ENCODE assay signal across 9 cellular contexts in the genomic region with DNA sequence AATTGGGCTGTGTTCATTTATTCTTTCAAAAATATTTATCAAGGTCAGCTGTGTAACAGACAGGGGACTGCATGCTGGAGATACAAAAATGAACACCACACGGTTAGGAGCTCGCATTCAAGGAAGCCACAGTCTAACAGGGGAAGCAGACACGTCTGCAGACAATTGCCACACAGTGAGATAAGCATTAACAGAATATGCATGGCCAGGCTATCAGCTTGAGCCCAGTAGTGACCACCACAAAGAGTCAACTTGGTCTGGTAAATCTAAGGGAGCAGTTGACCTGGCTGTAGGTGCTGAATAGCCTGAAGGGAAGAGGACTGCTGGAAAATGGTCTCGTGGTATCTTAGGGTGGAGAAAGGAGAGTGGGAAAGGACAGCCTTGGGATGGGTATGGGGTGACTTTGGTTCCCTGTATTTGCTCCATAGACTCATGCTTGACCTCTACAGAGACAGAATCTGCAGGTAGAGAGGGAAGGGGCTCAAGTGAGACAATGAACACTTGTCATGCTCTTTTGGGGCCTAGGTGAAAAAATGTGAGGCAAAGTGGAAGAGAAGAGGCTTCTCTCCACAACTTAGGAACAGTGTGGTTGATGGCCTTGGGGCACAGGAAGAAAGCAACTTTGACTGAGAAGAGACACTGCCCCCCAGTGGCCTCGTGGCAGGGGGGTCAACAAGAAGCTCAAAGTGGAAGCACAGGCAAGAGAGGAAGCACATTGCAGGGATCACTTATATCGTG. TPM values are rescaled to one million over a fixed set of nuclear protein-coding genes. Genes with fewer than 3 reads are reported as not detected.
A peak's percentile ranks its signal among the peaks of the same experiment; 100 is the strongest.
DNase-seq lines count a peak whose midpoint lies in the region; ATAC-seq and TF ChIP-seq lines count a peak whose summit lies in the region.
"Had no signal": no experiment of that assay in that cellular context is flagged by ENCODE, and none has a peak within 500 bp of the region (broad histone marks: within the 10 kb centered on the region; RNA-seq: fewer than 3 reads in every experiment).

No MANE protein-coding gene starts in this region.

- intact Hi-C loops in Caco-2 (cut with micrococcal nuclease; ENCODE audit: unreplicated experiment) (loop anchor here (1.0 to 5.0 kb wide), 4 partner anchors 65 to 697 kb away; no protein-coding TSS in a partner anchor), prostate gland (cut with DNase I) (loop anchor here (10.0 kb wide), 2 partner anchors 387 to 637 kb away; partner anchors contain the start of gene GLUL)

- H3K27me3 Mint-ChIP-seq in Caco-2 (ENCODE audit: insufficient read depth, unreplicated experiment), result peaks cover 2% of the 10 kb centered on the region
- H3K27me3 Mint-ChIP-seq in glutamatergic neuron (ENCODE audit: unreplicated experiment), result no peaks in the 10 kb centered on the region

- TF ChIP-seq POLR2A in NB4 (IDR thresholded peaks at IDR 0.05; ENCODE audit: extremely low read depth, insufficient read length) (no peak), prostate gland (IDR thresholded peaks at IDR 0.05) (no peak)

- no peaks in the 10 kb centered on the region for H3K36me3 Mint-ChIP-seq in Caco-2 (ENCODE audit: insufficient read depth, unreplicated experiment)
- no peaks in the 10 kb centered on the region for H3K36me3 Mint-ChIP-seq in glutamatergic neuron (ENCODE audit: unreplicated experiment)

- H3K27ac ChIP-seq in SJSA1 (no peak overlapping the region), prostate gland (no peak overlapping the region)

- H3K27me3 ChIP-seq in Caco-2 (replicated peaks; ENCODE audit: control insufficient read depth, insufficient read depth, low read length) (no peaks in the 10 kb centered on the region; the same call in 1 of the 2 replicates), SJSA1 (replicated peaks) (no peaks in the 10 kb centered on the region), prostate gland (replicated peaks; ENCODE audit: insufficient read depth) (no peaks in the 10 kb centered on the region)

- no peak overlapping the region for H3K4me3 Mint-ChIP-seq in Caco-2 (ENCODE audit: unreplicated experiment)
- no peak overlapping the region for H3K4me3 Mint-ChIP-seq in glutamatergic neuron (ENCODE audit: unreplicated experiment)
- H3K4me3 Mint-ChIP-seq: T-helper 1 cell treated with Interleukin-12 subunit alpha and Interleukin-12 subunit beta and Interleukin-4 antibody, amounts not matched to agents 30 μg/mL and 1 μg/mL, for 36 hours had no signal

- BruUV-seq in Caco-2 (replicated peaks; lab: Mats Ljungman, UMichigan), result no TSS peak

- no peaks in the 10 kb centered on the region for H3K4me1 ChIP-seq in Caco-2
- peaks cover 14% of the 10 kb centered on the region for H3K4me1 ChIP-seq in SJSA1 (replicated peaks)
- H3K4me1 ChIP-seq in prostate gland (replicated peaks), result no peaks in the 10 kb centered on the region

- H3K36me3 ChIP-seq in Caco-2 (ENCODE audit: control insufficient read depth, insufficient read depth, low read length) (no peaks in the 10 kb centered on the region), SJSA1 (no peaks in the 10 kb centered on the region), prostate gland (no peaks in the 10 kb centered on the region)

- H3K9me3 Mint-ChIP-seq in Caco-2 (ENCODE audit: unreplicated experiment), result no peaks in the 10 kb centered on the region
- peaks cover 3% of the 10 kb centered on the region for H3K9me3 Mint-ChIP-seq in glutamatergic neuron (ENCODE audit: unreplicated experiment)
- H3K9me3 Mint-ChIP-seq: T-helper 1 cell treated with Interleukin-12 subunit alpha and Interleukin-12 subunit beta and Interleukin-4 antibody, amounts not matched to agents 30 μg/mL and 1 μg/mL, for 36 hours had no signal

- ATAC-seq in GM21737 (IDR thresholded peaks at IDR 0.05; ENCODE audit: unreplicated experiment) (peak; percentile 79), GM21447 (IDR thresholded peaks at IDR 0.05; ENCODE audit: unreplicated experiment) (no peak)

- POLR2A ChIA-PET in Caco-2 (lab: Charles Lee), result interaction anchor here (0.6 to 0.8 kb wide), 2 partner anchors 178 to 391 kb away, joined by 3 to 7 read pairs; partner anchors contain the start of genes GLUL and RGS16

- H3K27ac Mint-ChIP-seq in Caco-2 (ENCODE audit: unreplicated experiment), result no peak overlapping the region
- no peak overlapping the region for H3K27ac Mint-ChIP-seq in glutamatergic neuron (ENCODE audit: unreplicated experiment)
- H3K27ac Mint-ChIP-seq: T-helper 1 cell treated with Interleukin-12 subunit alpha and Interleukin-12 subunit beta and Interleukin-4 antibody, amounts not matched to agents 30 μg/mL and 1 μg/mL, for 36 hours had no signal

- DNase-seq in Caco-2 (peak; percentile 74 to 78), NB4 (ENCODE audit: low read depth) (peak; percentile 90), SJSA1 (ENCODE audit: low read depth in 1 of 2, low spot score in 2 of 2) (peak; percentile 60 to 74), glutamatergic neuron (peak; percentile 77), prostate gland (ENCODE audit: low spot score) (peak; percentile 53)
- DNase-seq in activated naive CD4-positive, alpha-beta T cell (lab: John Stamatoyannopoulos, UW), result peak; percentile 12 to 45 (median 36)

- CTCF ChIA-PET in Caco-2 (lab: Charles Lee), result interaction anchor here (0.5 to 8.6 kb wide), 15 partner anchors 10 to 903 kb away, joined by 3 to 265 read pairs (median 4); partner anchors contain the start of genes RGS16 and RNASEL

- no peaks in the 10 kb centered on the region for H3K9me3 ChIP-seq in Caco-2
- H3K9me3 ChIP-seq in SJSA1 (replicated peaks), result no peaks in the 10 kb centered on the region
- no peaks in the 10 kb centered on the region for H3K9me3 ChIP-seq in prostate gland

- H3K4me3 ChIP-seq in Caco-2 (ENCODE audit: low read depth, low read length) (no peak overlapping the region), NB4 (ENCODE audit: low read depth, low read length) (no peak overlapping the region), SJSA1 (no peak overlapping the region), prostate gland (no peak overlapping the region)

- TF ChIP-seq CTCF in Caco-2 (IDR thresholded peaks at IDR 0.05; ENCODE audit: insufficient read depth in 1 of 2, low read depth in 1 of 2, low read length in 1 of 2, severe bottlenecking in 1 of 2, unreplicated experiment in 1 of 2), result peak; percentile 81 to 90
- peak; percentile 82 for TF ChIP-seq CTCF in NB4 (IDR thresholded peaks at IDR 0.05; ENCODE audit: low read depth, low read length)
- peak; percentile 67 for TF ChIP-seq CTCF in glutamatergic neuron (IDR thresholded peaks at IDR 0.05; ENCODE audit: partially characterized antibody, unreplicated experiment)
- peak in 3 of 4 experiments; percentile 57 to 68 (median 63) for TF ChIP-seq CTCF in prostate gland (IDR thresholded peaks at IDR 0.05)

- 63% methylated on average over 6 of the region's 6 CpGs for WGBS in prostate gland

- peaks cover 11% of the 10 kb centered on the region for H3K4me1 Mint-ChIP-seq in Caco-2 (ENCODE audit: low read depth, unreplicated experiment)
- peaks cover 15% of the 10 kb centered on the region for H3K4me1 Mint-ChIP-seq in glutamatergic neuron (ENCODE audit: low read depth, unreplicated experiment)

RNA-seq across cellular contexts. Expression of gene NPL, which starts 7.6 kb away (rescaled TPM):
- total RNA-seq in Caco-2 (2022), result 3.5 and 4.8 TPM in 2 replicates
- 0.41 and 2.4 TPM in 2 replicates for total RNA-seq in SJSA1 (2014; rRNA removed; shearing (Covaris generic))
- 2.3 TPM for total RNA-seq in glutamatergic neuron (ENCODE audit: unreplicated experiment)
- 1 to 10 TPM; 2.2 to 6.8 TPM for total RNA-seq in prostate gland

RNA-seq across cellular contexts. Expression of gene DHX9, which starts 57.1 kb away (rescaled TPM):
- total RNA-seq in Caco-2 (2022) (218 and 234 TPM in 2 replicates), glutamatergic neuron (ENCODE audit: unreplicated experiment) (215 TPM), prostate gland (100 to 1,000 TPM in 1 of 2 donors, 10 to 100 TPM in 1; 97.4 to 103 TPM)
- total RNA-seq in SJSA1 (2014; rRNA removed; shearing (Covaris generic)), result 140 and 163 TPM in 2 replicates

Comparison
In these comparisons a context has a peak if more than half of its experiments do, and no peak if none do; other contexts are left out.
1. DNase-seq: peak in every context shown above with its lines; median percentile 90 in NB4; 77 in glutamatergic neuron; 76 in Caco-2; 67 in SJSA1; 53 in prostate gland; 36 in activated naive CD4-positive, alpha-beta T cell.